ENCODE assay signal across 29 cellular contexts in the genomic region with DNA sequence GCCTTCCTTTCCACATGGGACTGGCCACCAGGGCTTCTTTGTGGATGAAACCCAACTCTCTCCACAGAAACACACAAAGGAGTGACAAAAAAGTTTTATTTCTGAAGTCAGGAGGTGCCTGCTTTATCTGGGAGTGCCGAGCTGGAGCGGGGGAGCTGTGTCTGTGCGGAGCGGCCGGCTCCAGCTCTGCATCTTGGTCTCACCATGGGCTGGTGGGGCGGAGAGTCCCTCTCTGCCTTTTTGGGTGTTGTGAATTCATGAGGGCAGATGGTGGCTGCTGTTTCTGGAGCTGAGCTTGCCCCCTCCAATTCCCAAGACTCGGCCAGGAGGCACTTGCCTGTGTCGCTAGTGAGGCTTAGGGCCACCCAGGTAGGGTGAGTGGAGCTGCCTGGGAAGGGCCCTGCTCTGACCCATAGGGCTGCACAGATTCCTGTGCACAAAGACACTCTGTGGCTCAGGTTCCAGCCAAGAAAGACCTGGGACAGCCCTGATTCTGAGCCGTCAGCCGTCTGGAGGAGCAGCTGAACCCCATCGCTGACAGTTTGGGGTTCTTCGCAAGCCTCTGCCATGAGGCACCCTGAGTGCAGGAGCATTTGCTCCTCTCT. TPM values are rescaled to one million over a fixed set of nuclear protein-coding genes. Genes with fewer than 3 reads are reported as not detected.
"Had no signal": no experiment of that assay in that cellular context is flagged by ENCODE, and none has a peak within 500 bp of the region (broad histone marks: within the 10 kb centered on the region; RNA-seq: fewer than 3 reads in every experiment).

No MANE protein-coding gene starts in this region.

- H3K36me3 ChIP-seq: esophagus squamous epithelium, gastroesophageal sphincter, heart right ventricle, thyroid gland, upper lobe of right lung had no signal

- H3K27ac ChIP-seq: coronary artery, esophagus squamous epithelium, gastroesophageal sphincter, heart right ventricle, thyroid gland, upper lobe of right lung, VCaP had no signal

- H3K9me3 Mint-ChIP-seq: activated CD4-positive, alpha-beta T cell treated with anti-CD3 and anti-CD28 coated beads, Interleukin-2, amount 10 ng/mL, durations not matched to agents 7 days and 5 days; activated CD8-positive, alpha-beta T cell treated with anti-CD3 and anti-CD28 coated beads for 36 hours; activated naive CD4-positive, alpha-beta T cell treated with anti-CD3 and anti-CD28 coated beads, Interleukin-2, amount 10 ng/mL, durations not matched to agents 7 days and 5 days; endodermal cell; immature natural killer cell; memory B cell; nephron progenitor cell had no signal

- H3K36me3 Mint-ChIP-seq: activated CD8-positive, alpha-beta memory T cell treated with anti-CD3 and anti-CD28 coated beads, Interleukin-2, amount 10 ng/mL, durations not matched to agents 7 days and 5 days; activated naive CD4-positive, alpha-beta T cell treated with anti-CD3 and anti-CD28 coated beads, Interleukin-2, amount 10 ng/mL, durations not matched to agents 7 days and 5 days; immature natural killer cell; memory B cell had no signal

- H3K4me1 ChIP-seq: esophagus squamous epithelium, thyroid gland, upper lobe of right lung had no signal

- H3K27ac Mint-ChIP-seq: activated CD4-positive, alpha-beta T cell treated with anti-CD3 and anti-CD28 coated beads, Interleukin-2, amount 10 ng/mL, durations not matched to agents 7 days and 5 days; activated CD8-positive, alpha-beta memory T cell treated with anti-CD3 and anti-CD28 coated beads, Interleukin-2, amount 10 ng/mL, durations not matched to agents 7 days and 5 days; activated CD8-positive, alpha-beta T cell treated with anti-CD3 and anti-CD28 coated beads for 36 hours; activated naive CD4-positive, alpha-beta T cell treated with anti-CD3 and anti-CD28 coated beads, Interleukin-2, amount 10 ng/mL, durations not matched to agents 7 days and 5 days; endodermal cell; immature natural killer cell; memory B cell; nephron progenitor cell; T-helper 17 cell had no signal

- H3K4me3 ChIP-seq: coronary artery, esophagus squamous epithelium, gastroesophageal sphincter, heart right ventricle, thyroid gland, upper lobe of right lung had no signal

- H3K4me1 Mint-ChIP-seq: activated CD4-positive, alpha-beta T cell treated with anti-CD3 and anti-CD28 coated beads, Interleukin-2, amount 10 ng/mL, durations not matched to agents 7 days and 5 days; activated CD8-positive, alpha-beta memory T cell treated with anti-CD3 and anti-CD28 coated beads, Interleukin-2, amount 10 ng/mL, durations not matched to agents 7 days and 5 days; activated naive CD4-positive, alpha-beta T cell treated with anti-CD3 and anti-CD28 coated beads, Interleukin-2, amount 10 ng/mL, durations not matched to agents 7 days and 5 days; immature natural killer cell; memory B cell had no signal

- DNase-seq: activated CD4-positive, alpha-beta T cell treated with anti-CD3 and anti-CD28 coated beads, Interleukin-2, amount 10 ng/mL, durations not matched to agents 7 days and 5 days; activated CD4-positive, CD25-positive, alpha-beta regulatory T cell treated with anti-CD3 and anti-CD28 coated beads, Interleukin-2, amount 50 U/mL, for 72 hours; activated CD8-positive, alpha-beta memory T cell treated with anti-CD3 and anti-CD28 coated beads, Interleukin-2, amount 10 ng/mL, durations not matched to agents 7 days and 5 days; activated CD8-positive, alpha-beta T cell treated with anti-CD3 and anti-CD28 coated beads for 36 hours; activated effector memory CD4-positive, alpha-beta T cell treated with anti-CD3 and anti-CD28 coated beads, Interleukin-2, amount 50 U/mL, for 16 hours; activated naive CD4-positive, alpha-beta T cell treated with anti-CD3 and anti-CD28 coated beads, Interleukin-2, amount 10 ng/mL, durations not matched to agents 7 days and 5 days; activated T-cell treated with anti-CD3 and anti-CD28 coated beads for 4 hours; cerebellar nuclear complex; endodermal cell; esophagus squamous epithelium; heart right ventricle; immature natural killer cell; kidney glomerular epithelial cell; nephron progenitor cell; stimulated activated CD4-positive, alpha-beta T cell treated with anti-CD3 and anti-CD28 coated beads, Interleukin-4, amount 100 ng/mL, for 24 hours; stimulated activated naive CD4-positive, alpha-beta T cell treated with Interleukin-2 at 50 U/mL for 16 hours; SW 1271; T-helper 17 cell; thyroid gland; upper lobe of right lung had no signal

- ATAC-seq: activated CD8-positive, alpha-beta memory T cell treated with anti-CD3 and anti-CD28 coated beads, Interleukin-2, amount 10 ng/mL, durations not matched to agents 7 days and 5 days; activated CD8-positive, alpha-beta T cell treated with anti-CD3 and anti-CD28 coated beads for 36 hours; gastroesophageal sphincter; heart right ventricle; T-helper 17 cell; upper lobe of right lung had no signal

- H3K27me3 ChIP-seq: thyroid gland had no signal

- H3K27me3 Mint-ChIP-seq: activated CD4-positive, alpha-beta T cell treated with anti-CD3 and anti-CD28 coated beads, Interleukin-2, amount 10 ng/mL, durations not matched to agents 7 days and 5 days; activated CD8-positive, alpha-beta T cell treated with anti-CD3 and anti-CD28 coated beads for 36 hours had no signal

- H3K4me3 Mint-ChIP-seq: activated CD4-positive, alpha-beta T cell treated with anti-CD3 and anti-CD28 coated beads, Interleukin-2, amount 10 ng/mL, durations not matched to agents 7 days and 5 days; activated CD8-positive, alpha-beta memory T cell treated with anti-CD3 and anti-CD28 coated beads, Interleukin-2, amount 10 ng/mL, durations not matched to agents 7 days and 5 days; activated CD8-positive, alpha-beta T cell treated with anti-CD3 and anti-CD28 coated beads for 36 hours; activated naive CD4-positive, alpha-beta T cell treated with anti-CD3 and anti-CD28 coated beads, Interleukin-2, amount 10 ng/mL, durations not matched to agents 7 days and 5 days; endodermal cell; immature natural killer cell; memory B cell; nephron progenitor cell had no signal

- H3K9me3 ChIP-seq: esophagus squamous epithelium, gastroesophageal sphincter, heart right ventricle, thyroid gland, upper lobe of right lung had no signal

RNA-seq across cellular contexts. Expression of a gene that starts 1.4 kb away (rescaled TPM):
- total RNA-seq: activated CD4-positive, alpha-beta T cell treated with anti-CD3 and anti-CD28 coated beads, Interleukin-2, amount 10 ng/mL, durations not matched to agents 7 days and 5 days; activated CD8-positive, alpha-beta memory T cell treated with anti-CD3 and anti-CD28 coated beads, Interleukin-2, amount 10 ng/mL, durations not matched to agents 7 days and 5 days; activated CD8-positive, alpha-beta T cell treated with anti-CD3 and anti-CD28 coated beads for 36 hours; endodermal cell; esophagus squamous epithelium; gastroesophageal sphincter; posterior vena cava; renal cortical epithelial cell; subcutaneous adipose tissue; upper lobe of right lung had no signal
- polyA plus RNA-seq: immature natural killer cell had no signal

RNA-seq across cellular contexts. Expression of a gene that starts 28.4 kb away (rescaled TPM):
- total RNA-seq: activated CD4-positive, alpha-beta T cell treated with anti-CD3 and anti-CD28 coated beads, Interleukin-2, amount 10 ng/mL, durations not matched to agents 7 days and 5 days; activated CD8-positive, alpha-beta memory T cell treated with anti-CD3 and anti-CD28 coated beads, Interleukin-2, amount 10 ng/mL, durations not matched to agents 7 days and 5 days; activated CD8-positive, alpha-beta T cell treated with anti-CD3 and anti-CD28 coated beads for 36 hours; endodermal cell; esophagus squamous epithelium; gastroesophageal sphincter; heart right ventricle; lower leg skin; omental fat pad; posterior vena cava; renal cortical epithelial cell; subcutaneous adipose tissue; T-helper 17 cell; thyroid gland; upper lobe of right lung had no signal
- polyA plus RNA-seq: immature natural killer cell had no signal
